In genomic region chr15:22838292-22839042, GRCh38 we compare ENCODE assay signal across 8 cellular contexts. TPM values are rescaled to one million over a fixed set of nuclear protein-coding genes. Genes with fewer than 3 reads are reported as not detected.
A peak's percentile ranks its signal among the peaks of the same experiment; 100 is the strongest.
DNase-seq lines count a peak whose midpoint lies in the region; TF ChIP-seq lines count a peak whose summit lies in the region.

TSS of gene NIPA2 (plus strand) at chr15:22838666. CDS start at chr15:22851732, 13,066 bp downstream.

- TF ChIP-seq CTCF in fibroblast of pulmonary artery (IDR thresholded peaks at IDR 0.05; ENCODE audit: low read length, missing control alignments), result no peak
- TF ChIP-seq CTCF in nephron (IDR thresholded peaks at IDR 0.05; ENCODE audit: unreplicated experiment in 3 of 3), result peak in 1 of 3 experiments; percentile 8

- peak within 1 kb of the TSS; percentile 95 to 99 (median 96) for H3K4me3 Mint-ChIP-seq in nephron
- H3K4me3 Mint-ChIP-seq in stimulated activated naive CD8-positive, alpha-beta T cell treated with anti-CD3 and anti-CD28 coated beads, Interleukin-15, Interleukin-2, amounts not matched to agents 100 ng/mL and 50 ng/mL, for 24 hours, result peak within 1 kb of the TSS; percentile 99

- peaks cover 24% of the 10 kb centered on the region for H3K4me1 Mint-ChIP-seq in nephron
- H3K4me1 Mint-ChIP-seq in stimulated activated naive CD8-positive, alpha-beta T cell treated with anti-CD3 and anti-CD28 coated beads, Interleukin-15, Interleukin-2, amounts not matched to agents 100 ng/mL and 50 ng/mL, for 24 hours (ENCODE audit: low read depth), result peaks cover 37% of the 10 kb centered on the region

- H3K4me3 ChIP-seq in H7 (ENCODE audit: insufficient read depth, low read depth, low read length) (peak within 1 kb of the TSS; percentile 95), fibroblast of pulmonary artery (replicated peaks; ENCODE audit: low read depth, low read length) (peak within 1 kb of the TSS; percentile 91)

- peak within 1 kb of the TSS; percentile 96 to 98 (median 96) for H3K27ac Mint-ChIP-seq in nephron
- H3K27ac Mint-ChIP-seq in stimulated activated naive CD8-positive, alpha-beta T cell treated with anti-CD3 and anti-CD28 coated beads, Interleukin-15, Interleukin-2, amounts not matched to agents 100 ng/mL and 50 ng/mL, for 24 hours, result peak within 1 kb of the TSS; percentile 98

- H3K36me3 Mint-ChIP-seq in nephron (ENCODE audit: low read depth), result peaks cover 11% of the 10 kb centered on the region
- peaks cover 34% of the 10 kb centered on the region for H3K36me3 Mint-ChIP-seq in stimulated activated naive CD8-positive, alpha-beta T cell treated with anti-CD3 and anti-CD28 coated beads, Interleukin-15, Interleukin-2, amounts not matched to agents 100 ng/mL and 50 ng/mL, for 24 hours (ENCODE audit: low read depth)

- H3K36me3 ChIP-seq in H7 (replicated peaks; ENCODE audit: control insufficient read depth, insufficient read depth, low read length), result no peaks in the 10 kb centered on the region

- no peaks in the 10 kb centered on the region for H3K9me3 Mint-ChIP-seq in nephron
- H3K9me3 Mint-ChIP-seq in stimulated activated naive CD8-positive, alpha-beta T cell treated with anti-CD3 and anti-CD28 coated beads, Interleukin-15, Interleukin-2, amounts not matched to agents 100 ng/mL and 50 ng/mL, for 24 hours, result no peaks in the 10 kb centered on the region

- peaks cover 4% of the 10 kb centered on the region for H3K27me3 Mint-ChIP-seq in nephron (ENCODE audit: low read depth)
- H3K27me3 Mint-ChIP-seq in stimulated activated naive CD8-positive, alpha-beta T cell treated with anti-CD3 and anti-CD28 coated beads, Interleukin-15, Interleukin-2, amounts not matched to agents 100 ng/mL and 50 ng/mL, for 24 hours, result no peaks in the 10 kb centered on the region

- DNase-seq in ELF-1 (ENCODE audit: low read depth, low spot score), result peak; percentile 99
- peak; percentile 99 for DNase-seq in H7
- peak; percentile 95 for DNase-seq in M059J (ENCODE audit: low read depth)
- DNase-seq in SHP77 (lab: John Stamatoyannopoulos, UW), result peak; percentile 96
- DNase-seq in activated effector memory CD4-positive, alpha-beta T cell treated with Interleukin-2 at 50 U/mL for 16 hours, result peak; percentile 98
- DNase-seq in fibroblast of pulmonary artery (ENCODE audit: low read depth), result peak; percentile 98

- no peaks in the 10 kb centered on the region for H3K27me3 ChIP-seq in H7 (ENCODE audit: control insufficient read depth, insufficient read depth, low read length)

RNA-seq across cellular contexts. Expression of gene NIPA2, which starts in this region (rescaled TPM):
- total RNA-seq in H7 (2014; rRNA removed; shearing (Covaris generic)), result 81.9 and 97.3 TPM in 2 replicates
- 99.7 and 120 TPM in 2 replicates for total RNA-seq in M059J (2014; rRNA removed; shearing (Covaris generic))

Comparison
In these comparisons a context has a peak if more than half of its experiments do, and no peak if none do; other contexts are left out.
1. Peak in every context shown above with its lines: DNase-seq and H3K4me3 ChIP-seq.